Comparison of ENCODE assay signal across 1 cellular context in genomic region chr11:33530824-33531223, GRCh38.
TF ChIP-seq lines count a peak whose summit lies in the region.

No MANE protein-coding gene starts in this region.

TF ChIP-seq in IMR-90, 13 proteins besides CTCF, POLR2A, EP300 and RAD21 (continued from another document):
- TF ChIP-seq CEBPB (IDR thresholded peaks at IDR 0.05; ENCODE audit: low read depth, low read length) = no peak
- TF ChIP-seq BHLHE40 (IDR thresholded peaks at IDR 0.05; ENCODE audit: low read depth, low read length) = peak; percentile 56
- TF ChIP-seq USF2 (IDR thresholded peaks at IDR 0.05; ENCODE audit: low read depth, low read length) = peak; percentile 85
